Comparison of ENCODE assay signal across 8 cellular contexts in the genomic region with DNA sequence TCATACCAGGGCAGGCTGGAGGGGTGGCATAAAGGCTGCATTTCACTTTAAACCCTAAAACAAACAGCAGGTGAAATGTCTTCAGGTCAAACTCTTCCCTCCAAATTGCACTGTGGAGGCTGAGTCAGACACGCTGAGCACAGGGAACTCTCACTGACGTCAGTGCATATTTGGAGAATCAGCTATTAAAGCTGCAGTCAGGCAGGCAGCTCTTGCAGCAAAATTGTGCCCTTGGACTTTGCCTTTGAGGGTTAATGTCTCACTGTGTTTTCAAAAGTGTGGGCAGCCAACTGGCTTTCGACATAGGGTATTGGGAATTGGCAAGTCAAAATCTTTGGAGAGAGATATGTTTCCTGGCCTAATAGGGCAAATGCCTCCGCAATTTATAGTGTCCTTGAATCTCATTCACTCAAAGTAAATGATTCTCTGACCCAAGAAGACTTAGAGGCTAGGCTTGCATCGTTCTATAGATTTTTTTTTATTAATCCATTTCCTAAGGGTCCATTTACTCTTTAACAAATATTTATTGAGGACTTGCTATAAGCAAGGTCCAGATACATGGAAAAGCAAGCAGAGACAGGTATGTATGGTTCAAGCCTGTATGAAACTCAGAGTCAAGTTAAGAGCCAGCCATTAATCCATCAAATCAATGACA. TPM values are rescaled to one million over a fixed set of nuclear protein-coding genes. Genes with fewer than 3 reads are reported as not detected.
DNase-seq lines count a peak whose midpoint lies in the region; ATAC-seq, FAIRE-seq and TF ChIP-seq lines count a peak whose summit lies in the region.

No MANE protein-coding gene starts in this region.

- H3K14ac ChIP-seq in trophoblast cell (ENCODE audit: low read length), result no peak overlapping the region

- TF ChIP-seq POLR2A in GM12892 (IDR thresholded peaks at IDR 0.05; ENCODE audit: low read depth, low read length), result no peak

- no peak overlapping the region for H2BK5ac ChIP-seq in trophoblast cell (ENCODE audit: low read depth, low read length, poor library complexity)

- H3K18ac ChIP-seq in trophoblast cell (ENCODE audit: low read length), result no peak overlapping the region

- DNase-seq in ELR (ENCODE audit: low read depth) (peak; percentile 49), NCI-H69 (lab: John Stamatoyannopoulos, UW) (peak; percentile 77), fibroblast of mammary gland (ENCODE audit: low read depth) (peak; percentile 75), trophoblast cell (peak; percentile 54 to 81), GM12892 (ENCODE audit: insufficient read length) (no peak), NCI-H146 treated with DMSO at 0.1 percent for 48 hours (lab: John Stamatoyannopoulos, UW; ENCODE audit: unreplicated experiment) (no peak), GM19238 (ENCODE audit: insufficient read length, low spot score) (no peak)

- H3K9ac ChIP-seq in trophoblast cell (ENCODE audit: low read length), result peak overlapping the region; percentile 33

- no peaks in the 10 kb centered on the region for H3K27me3 ChIP-seq in trophoblast cell (ENCODE audit: insufficient read depth, low read length)

- no peak for ATAC-seq in GM18909 (IDR thresholded peaks at IDR 0.05; ENCODE audit: poor library complexity, unreplicated experiment)

- peaks cover 0 to 2% of the 10 kb centered on the region in 2 experiments for H3K4me1 ChIP-seq in trophoblast cell (ENCODE audit: control insufficient read depth in 1 of 2, insufficient read depth in 2 of 2, low read length in 2 of 2)

- no peak overlapping the region for H2AK5ac ChIP-seq in trophoblast cell (ENCODE audit: low read length)

- no peak overlapping the region for H4K12ac ChIP-seq in trophoblast cell (ENCODE audit: low read depth, low read length)

- no peaks in the 10 kb centered on the region for H3K9me3 ChIP-seq in trophoblast cell (ENCODE audit: insufficient read depth, low read depth, low read length)

- no peaks in the 10 kb centered on the region for H3K36me3 ChIP-seq in trophoblast cell (ENCODE audit: control insufficient read depth in 1 of 2, insufficient read depth in 2 of 2, low read length in 2 of 2)

- no peak for TF ChIP-seq CTCF in fibroblast of mammary gland (conservative IDR thresholded peaks at IDR 0.05; ENCODE audit: control insufficient read depth, insufficient read depth, low read depth, low read length)

- no CpG with 5 or more reads among the region's 5 CpGs for WGBS in trophoblast cell (ENCODE audit: extremely low coverage, insufficient coverage, insufficient read length)

- H3K4me3 ChIP-seq in fibroblast of mammary gland (ENCODE audit: control insufficient read depth, low read depth, low read length) (no peak overlapping the region), trophoblast cell (ENCODE audit: low read depth, low read length) (no peak overlapping the region)

- no peak overlapping the region for H2BK12ac ChIP-seq in trophoblast cell (ENCODE audit: low read length)

- H2AFZ ChIP-seq in trophoblast cell (ENCODE audit: insufficient read depth, low read length, poor library complexity), result no peak overlapping the region

- H4K8ac ChIP-seq in trophoblast cell (ENCODE audit: low read depth, low read length), result no peak overlapping the region

- H2BK120ac ChIP-seq in trophoblast cell (ENCODE audit: insufficient read depth, low read length, poor library complexity), result no peak overlapping the region

- no peak overlapping the region for H3K4me2 ChIP-seq in trophoblast cell (ENCODE audit: low read length)

- H3K79me1 ChIP-seq in trophoblast cell (ENCODE audit: low read length), result no peaks in the 10 kb centered on the region

- no peak overlapping the region for H3K27ac ChIP-seq in trophoblast cell (ENCODE audit: low read depth, low read length)

- H3K4ac ChIP-seq in trophoblast cell (ENCODE audit: low read depth, low read length), result no peak overlapping the region

- H3K23ac ChIP-seq in trophoblast cell (ENCODE audit: low read length), result no peak overlapping the region

- no peak for FAIRE-seq in GM12892 (lab: Jason Lieb, UNC)

- no peaks in the 10 kb centered on the region for H3K79me2 ChIP-seq in trophoblast cell (ENCODE audit: control insufficient read depth, insufficient read depth, low read length, poor library complexity)

- H4K91ac ChIP-seq in trophoblast cell (ENCODE audit: low read depth, low read length), result no peak overlapping the region

RNA-seq across cellular contexts. Expression of a gene that starts 27.7 kb away (rescaled TPM):
- 29.0 and 32.8 TPM in 2 replicates for polyA plus RNA-seq in trophoblast cell (2013)
- 20.8 TPM for polyA plus RNA-seq in GM12892 (2012; ENCODE audit: missing spikeins)

Comparison
In these comparisons a context has a peak if more than half of its experiments do, and no peak if none do; other contexts are left out.
1. DNase-seq: peak in ELR (single experiment), NCI-H69 (single experiment), fibroblast of mammary gland (single experiment) and trophoblast cell (2 of 2); none in GM12892 (single experiment), NCI-H146 treated with DMSO at 0.1 percent for 48 hours (single experiment) and GM19238 (single experiment).